8 cellular contexts compared by ENCODE assay signal in the genomic region with DNA sequence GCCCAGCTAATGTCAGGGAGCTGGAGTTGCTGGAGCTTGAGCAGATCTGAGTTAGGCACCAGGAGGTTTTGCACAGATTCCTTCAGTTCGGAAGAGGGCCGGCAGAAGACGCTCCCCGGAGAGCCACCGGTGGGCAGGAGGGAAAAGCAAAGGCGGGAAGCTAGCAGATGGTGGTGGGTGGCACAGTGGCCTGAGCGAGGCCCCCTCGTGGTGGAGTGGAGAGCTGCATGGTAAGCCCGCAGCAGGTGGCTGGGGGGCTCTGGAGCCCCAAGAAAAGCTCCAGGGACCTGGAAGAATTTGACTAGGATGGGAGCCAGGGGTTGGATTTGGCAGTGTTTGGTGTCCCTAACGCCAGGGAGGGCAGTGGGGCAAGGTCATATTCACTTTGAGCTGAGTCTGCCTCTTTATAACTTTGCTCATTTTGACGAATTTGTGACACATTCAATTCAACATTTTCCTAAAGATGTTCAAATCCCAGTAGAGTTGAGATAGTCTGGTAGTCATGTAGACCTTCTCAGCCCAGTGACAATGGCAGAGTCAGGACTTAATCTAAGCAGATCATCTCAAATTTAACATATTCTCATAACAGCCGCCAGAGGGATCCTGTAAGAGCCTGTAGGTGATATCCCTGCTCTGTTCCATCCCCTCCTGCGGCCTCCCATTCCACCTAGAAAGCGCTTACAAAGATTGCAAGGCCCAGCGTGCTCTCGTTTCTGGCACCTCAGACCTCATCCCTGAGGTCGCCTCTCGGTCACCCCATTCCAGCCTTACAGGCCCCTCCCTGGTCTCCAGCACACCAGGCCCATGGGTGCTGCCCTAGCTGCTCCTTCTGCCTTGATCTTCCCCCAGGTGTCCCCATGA. TPM values are rescaled to one million over a fixed set of nuclear protein-coding genes. Genes with fewer than 3 reads are reported as not detected.
DNase-seq lines count a peak whose midpoint lies in the region; ATAC-seq and TF ChIP-seq lines count a peak whose summit lies in the region.

No MANE protein-coding gene starts in this region.

- H3K4me1 Mint-ChIP-seq in activated naive CD8-positive, alpha-beta T cell treated with anti-CD3 and anti-CD28 coated beads for 36 hours, result no peaks in the 10 kb centered on the region

- H3K9me3 Mint-ChIP-seq in activated naive CD8-positive, alpha-beta T cell treated with anti-CD3 and anti-CD28 coated beads for 36 hours, result peaks cover 12% of the 10 kb centered on the region

- DNase-seq in GM12865 (ENCODE audit: low read depth) (no peak), left lung (no peak), NCI-H446 (lab: John Stamatoyannopoulos, UW) (no peak), SIG-M5 (lab: John Stamatoyannopoulos, UW) (no peak), G401 (ENCODE audit: low spot score) (no peak)
- DNase-seq in activated naive CD8-positive, alpha-beta T cell treated with anti-CD3 and anti-CD28 coated beads for 36 hours, result peak; percentile 13

- H3K27me3 Mint-ChIP-seq in activated naive CD8-positive, alpha-beta T cell treated with anti-CD3 and anti-CD28 coated beads for 36 hours, result peaks cover 33% of the 10 kb centered on the region

- no peak overlapping the region for H3K27ac Mint-ChIP-seq in activated naive CD8-positive, alpha-beta T cell treated with anti-CD3 and anti-CD28 coated beads for 36 hours

- no peak overlapping the region for H3K4me3 Mint-ChIP-seq in activated naive CD8-positive, alpha-beta T cell treated with anti-CD3 and anti-CD28 coated beads for 36 hours

- H3K36me3 Mint-ChIP-seq in activated naive CD8-positive, alpha-beta T cell treated with anti-CD3 and anti-CD28 coated beads for 36 hours, result peaks cover 12% of the 10 kb centered on the region

- no peak overlapping the region for H3K27ac ChIP-seq in 22Rv1
- no peak overlapping the region for H3K27ac ChIP-seq in left lung

- peaks cover 0 to 4% of the 10 kb centered on the region in 2 donors for H3K27me3 ChIP-seq in left lung

- in situ Hi-C loops in G401 (cut with HindIII; ENCODE audit: low sequenced_read_pairs), result no loop called here

- H3K4me3 ChIP-seq in GM12865 (ENCODE audit: low read depth, low read length) (no peak overlapping the region), left lung (no peak overlapping the region)

- ATAC-seq in left lung (peak; percentile 64), HG02970 (IDR thresholded peaks at IDR 0.05; ENCODE audit: low FRiP score, unreplicated experiment) (no peak)

- H3K9me3 ChIP-seq in left lung, result no peaks in the 10 kb centered on the region

- no peaks in the 10 kb centered on the region for H3K36me3 ChIP-seq in left lung

- intact Hi-C loops in left lung (cut with DNase I), result no loop called here

- H3K4me1 ChIP-seq in left lung, result no peaks in the 10 kb centered on the region

- TF ChIP-seq CTCF in 22Rv1 (IDR thresholded peaks at IDR 0.05), result peak; percentile 65
- TF ChIP-seq CTCF in GM12865 (IDR thresholded peaks at IDR 0.05; ENCODE audit: insufficient read depth, low read depth, low read length, missing control alignments), result peak; percentile 27
- peak; percentile 45 to 53 for TF ChIP-seq CTCF in left lung (IDR thresholded peaks at IDR 0.05)

RNA-seq across cellular contexts. Expression of a gene that starts 57.9 kb away (rescaled TPM):
- total RNA-seq in activated naive CD8-positive, alpha-beta T cell treated with anti-CD3 and anti-CD28 coated beads for 36 hours, result not detected
- 1 to 10 TPM; 2.3 to 5.4 TPM for total RNA-seq in left lung
- not detected in 2 replicates for total RNA-seq in G401 (2014; rRNA removed; shearing (Covaris generic))
